ENCODE assay signal across 8 cellular contexts in the genomic region with DNA sequence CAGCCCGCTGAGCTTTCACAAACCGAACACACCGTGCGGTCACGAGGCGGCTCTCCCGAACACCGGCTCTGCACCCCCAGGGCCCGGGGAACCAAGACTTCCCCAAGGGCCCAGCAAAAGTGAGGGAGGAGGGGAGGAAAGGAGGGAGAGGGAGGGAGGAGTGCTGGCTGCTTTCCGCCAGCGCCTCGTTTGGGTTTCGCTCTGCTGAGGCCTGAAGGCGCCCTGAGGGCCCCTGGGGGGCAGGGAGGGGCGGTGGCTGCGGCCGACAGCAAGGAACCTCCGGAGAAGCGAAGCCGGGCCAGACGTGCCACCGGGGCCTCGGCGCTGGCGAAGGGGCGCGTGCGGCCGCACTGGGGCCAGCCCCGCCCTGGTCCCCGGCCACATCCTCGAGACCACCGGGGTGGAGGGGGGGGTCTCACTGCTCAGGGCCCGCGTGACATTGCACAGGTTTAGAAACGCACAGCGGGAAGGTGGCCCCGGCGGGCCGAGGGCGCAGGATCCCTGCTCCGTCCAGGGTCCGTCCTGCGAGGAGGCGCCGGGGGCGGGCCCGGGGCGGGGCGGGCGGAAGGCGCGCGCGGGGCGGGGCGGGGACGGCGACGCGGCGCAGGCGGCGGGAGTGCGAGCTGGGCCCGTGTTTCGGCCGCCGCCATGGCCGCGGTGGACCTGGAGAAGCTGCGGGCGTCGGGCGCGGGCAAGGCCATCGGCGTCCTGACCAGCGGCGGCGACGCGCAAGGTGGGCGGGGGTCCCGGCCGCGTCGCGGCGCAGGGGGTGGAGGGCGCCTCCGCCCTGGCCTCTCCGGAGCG. TPM values are rescaled to one million over a fixed set of nuclear protein-coding genes. Genes with fewer than 3 reads are reported as not detected.
DNase-seq lines count a peak whose midpoint lies in the region; ATAC-seq and TF ChIP-seq lines count a peak whose summit lies in the region.

A gene (plus strand): TSS at position 596 of the 804 bp plus-strand sequence. CDS start 53 bp downstream, at position 649.

- H3K9me2 ChIP-seq in PC-9 (ENCODE audit: insufficient read depth), result no peaks in the 10 kb centered on the region

- peaks cover 21% of the 10 kb centered on the region; the same call in 1 of the 2 replicates for H3K4me1 ChIP-seq in PC-9 (replicated peaks; ENCODE audit: insufficient read depth)
- H3K4me1 ChIP-seq in esophagus muscularis mucosa, result peaks cover 59 to 81% (median 70%) of the 10 kb centered on the region in 4 donors
- H3K4me1 ChIP-seq in muscle layer of duodenum (ENCODE audit: control insufficient read depth in 1 of 2, insufficient read depth in 2 of 2, low read length in 2 of 2), result peaks cover 7 to 50% of the 10 kb centered on the region in 2 donors

- peaks cover 10% of the 10 kb centered on the region; the same call in 1 of the 2 replicates for H3K79me2 ChIP-seq in PC-9 (ENCODE audit: low read depth)

- H3K27me3 ChIP-seq in PC-9 (ENCODE audit: insufficient read depth, low read depth) (no peaks in the 10 kb centered on the region), esophagus muscularis mucosa (peaks cover 0 to 25% (median 0%) of the 10 kb centered on the region in 4 donors), muscle layer of duodenum (ENCODE audit: low read depth, low read length) (no peaks in the 10 kb centered on the region)

- TF ChIP-seq POLR2A in esophagus muscularis mucosa (IDR thresholded peaks at IDR 0.05; ENCODE audit: low read depth), result no peak

- ATAC-seq in GM19023 (IDR thresholded peaks at IDR 0.05; ENCODE audit: unreplicated experiment) (peak; percentile 49), HG03175 (IDR thresholded peaks at IDR 0.05; ENCODE audit: unreplicated experiment) (peak; percentile 61)

- peak within 1 kb of the TSS; percentile 80 for H3K4me2 ChIP-seq in PC-9

- peaks cover 15% of the 10 kb centered on the region; the same call in 1 of the 2 replicates for H3F3A ChIP-seq in PC-9 (ENCODE audit: insufficient read depth, low read depth)

- TF ChIP-seq EP300 in esophagus muscularis mucosa (IDR thresholded peaks at IDR 0.05), result no peak

- intact Hi-C loops in PC-9 (cut with micrococcal nuclease; ENCODE audit: unreplicated experiment), result no loop called here
- intact Hi-C loops in esophagus muscularis mucosa (cut with DNase I), result loop anchor here (2.0 to 5.0 kb wide), 2 partner anchors 37 to 287 kb away; a partner anchor contains a TSS

- DNase-seq in AG20443 (ENCODE audit: low spot score) (peak; percentile 96), PC-9 (peak; percentile 38 to 57), activated T-helper 1 cell treated with Interleukin-2 at 50 U/mL for 16 hours (ENCODE audit: low read depth) (peak; percentile 52), esophagus muscularis mucosa (ENCODE audit: extremely low spot score) (no peak)
- DNase-seq in stimulated activated naive CD4-positive, alpha-beta T cell (lab: John Stamatoyannopoulos, UW), result peak in 5 of 6 experiments; percentile 24 to 75 (median 49)

- H3K9me3 ChIP-seq in PC-9 (ENCODE audit: insufficient read depth, low read depth) (no peaks in the 10 kb centered on the region), esophagus muscularis mucosa (no peaks in the 10 kb centered on the region), muscle layer of duodenum (ENCODE audit: control insufficient read depth in 1 of 2, low read length in 2 of 2) (no peaks in the 10 kb centered on the region)

- no peaks in the 10 kb centered on the region for H3K36me3 ChIP-seq in PC-9 (ENCODE audit: low read depth)
- H3K36me3 ChIP-seq in esophagus muscularis mucosa, result no peaks in the 10 kb centered on the region
- no peaks in the 10 kb centered on the region for H3K36me3 ChIP-seq in muscle layer of duodenum (ENCODE audit: control insufficient read depth in 1 of 2, insufficient read depth in 2 of 2, low read length in 2 of 2)

- TF ChIP-seq CTCF in PC-9 (conservative IDR thresholded peaks at IDR 0.05) (no peak), esophagus muscularis mucosa (IDR thresholded peaks at IDR 0.05) (no peak)

- H3K4me3 ChIP-seq in PC-9 (peak within 1 kb of the TSS; percentile 70), esophagus muscularis mucosa (peak within 1 kb of the TSS; percentile 93 to 98 (median 96)), muscle layer of duodenum (ENCODE audit: low read depth in 1 of 2, low read length in 2 of 2) (peak within 1 kb of the TSS; percentile 68 to 81)

- H2AFZ ChIP-seq in PC-9, result peak within 1 kb of the TSS; percentile 74; the same call in 1 of the 2 replicates

- CTCF ChIA-PET in PC-9 (lab: Charles Lee), result no interaction called here

- peaks cover 8% of the 10 kb centered on the region for H4K20me1 ChIP-seq in PC-9 (ENCODE audit: insufficient read depth)

- POLR2A ChIA-PET in PC-9 (lab: Charles Lee; ENCODE audit: unreplicated experiment), result no interaction called here

- 2% methylated on average over 9 of the region's 94 CpGs for WGBS in esophagus muscularis mucosa

- H3K27ac ChIP-seq in PC-9 (0 out of 2 replicates have a peak within 1 kb of the TSS, but pooled peaks have one; percentile 43), esophagus muscularis mucosa (replicated peaks in 1 of 4) (peak within 1 kb of the TSS; percentile 89 to 93 (median 93)), muscle layer of duodenum (ENCODE audit: low read length) (peak within 1 kb of the TSS; percentile 69)

- BruUV-seq in PC-9 (replicated peaks; lab: Mats Ljungman, UMichigan), result TSS peak; percentile 81

RNA-seq across cellular contexts. Expression of the gene that starts here (rescaled TPM):
- 67.5 and 73.8 TPM in 2 replicates for total RNA-seq in PC-9 (2021)
- 100 to 1,000 TPM in 1 of 4 donors, 10 to 100 TPM in 3; 61.5 to 109 (median 83.4) TPM for total RNA-seq in esophagus muscularis mucosa

Comparison
In these comparisons a context has a peak if more than half of its experiments do, and no peak if none do; other contexts are left out.
1. H3K27ac ChIP-seq: peak in every context shown above with its lines; median percentile 93 in esophagus muscularis mucosa; 69 in muscle layer of duodenum; 43 in PC-9.